ENCODE assay signal across 25 cellular contexts in genomic region chr21:31253684-31254083, GRCh38.
"Had no signal": no experiment of that assay in that cellular context is flagged by ENCODE, and none has a peak within 500 bp of the region (broad histone marks: within the 10 kb centered on the region; RNA-seq: fewer than 3 reads in every experiment).

No MANE protein-coding gene starts in this region.

- H3K27ac ChIP-seq: KMS-11, SK-N-MC had no signal

- ATAC-seq: activated CD8-positive, alpha-beta T cell treated with anti-CD3 and anti-CD28 coated beads, Interleukin-2, amount 10 ng/mL, durations not matched to agents 7 days and 5 days; Panc1; Right ventricle myocardium inferior; T-cell had no signal

- H3K4me3 ChIP-seq: SK-N-MC had no signal

- DNase-seq: activated CD4-positive, alpha-beta T cell treated with anti-CD3 and anti-CD28 coated beads for 48 hours; activated CD4-positive, alpha-beta T cell treated with anti-CD3 and anti-CD28 coated beads, Interleukin-2, amount 50 U/mL, for 4 hours; activated CD4-positive, CD25-positive, alpha-beta regulatory T cell treated with anti-CD3 and anti-CD28 coated beads, Interleukin-2, amount 50 U/mL, for 72 hours; activated CD8-positive, alpha-beta memory T cell treated with anti-CD3 and anti-CD28 coated beads, Interleukin-2, amount 50 U/mL, for 48 hours; activated CD8-positive, alpha-beta T cell treated with anti-CD3 and anti-CD28 coated beads, Interleukin-2, amount 10 ng/mL, durations not matched to agents 7 days and 5 days; activated effector memory CD4-positive, alpha-beta T cell treated with Interleukin-2 at 50 U/mL for 16 hours; activated naive CD4-positive, alpha-beta T cell; activated T-cell treated with anti-CD3 and anti-CD28 coated beads, Interleukin-2, amount 50 U/mL, for 1 hour; aorta; NCI-H1092 treated with DMSO at 0.1 percent for 48 hours; NCI-H1417 treated with DMSO at 0.1 percent for 48 hours; NCI-H1694; NCI-H2029; NCI-H2107; NCI-H748 treated with DMSO at 0.1 percent for 48 hours; NK-92 treated with Interleukin-12 subunit alpha and Interleukin-12 subunit beta, amount 100 ng/mL, for 24 hours; OCI-M1; RPMI8226; T-cell; T-helper 2 cell; T1000 had no signal
